In genomic region chr7:112450807-112451661, GRCh38 we compare ENCODE assay signal across 1 cellular context.
TF ChIP-seq lines count a peak whose summit lies in the region.

No MANE protein-coding gene starts in this region.

TF ChIP-seq in HEK293, 187 proteins besides CTCF, POLR2A, EP300 and RAD21 (continued from another document and continues in another):
- no peak; the same call in 1 of the 2 replicates for TF ChIP-seq REST (tag by site-specific recombination; IDR thresholded peaks at IDR 0.05)
- TF ChIP-seq ZNF645 (tag by site-specific recombination; IDR thresholded peaks at IDR 0.05): no peak
- no peak for TF ChIP-seq ATF2 (tag by site-specific recombination; IDR thresholded peaks at IDR 0.05; ENCODE audit: low read depth)
- no peak for TF ChIP-seq ZNF266 (tag by site-specific recombination; IDR thresholded peaks at IDR 0.05; ENCODE audit: low read depth)
- peak; percentile 65 for TF ChIP-seq ZNF341 (tag by site-specific recombination; IDR thresholded peaks at IDR 0.05; ENCODE audit: low read depth)
- TF ChIP-seq SETDB1 (IDR thresholded peaks at IDR 0.05; ENCODE audit: insufficient read length, low read length): no peak
- peak; percentile 77 for TF ChIP-seq ZBTB6 (tag by site-specific recombination; IDR thresholded peaks at IDR 0.05)
- no peak for TF ChIP-seq SCRT2 (tag by site-specific recombination; IDR thresholded peaks at IDR 0.05)
- peak; percentile 36 for TF ChIP-seq INSM2 (tag by site-specific recombination; IDR thresholded peaks at IDR 0.05)
- TF ChIP-seq ZBTB8A (tag by site-specific recombination; IDR thresholded peaks at IDR 0.05): peak; percentile 70
- no peak for TF ChIP-seq KLF9 (tag by site-specific recombination; IDR thresholded peaks at IDR 0.05; ENCODE audit: low read depth)
- no peak for TF ChIP-seq ZNF510 (tag by site-specific recombination; IDR thresholded peaks at IDR 0.05; ENCODE audit: insufficient replicate concordance)
- no peak for TF ChIP-seq GLI2 (tag by site-specific recombination; IDR thresholded peaks at IDR 0.05; ENCODE audit: borderline replicate concordance, low read depth)
- TF ChIP-seq ZXDB (tag by site-specific recombination; IDR thresholded peaks at IDR 0.05): peak; percentile 94
- peak; percentile 57 for TF ChIP-seq PRDM1 (tag by site-specific recombination; IDR thresholded peaks at IDR 0.05)
- TF ChIP-seq ZSCAN16 (tag by site-specific recombination; IDR thresholded peaks at IDR 0.05): no peak
- TF ChIP-seq ZNF776 (tag by site-specific recombination; IDR thresholded peaks at IDR 0.05; ENCODE audit: borderline replicate concordance): no peak
- peak; percentile 63; the same call in 1 of the 2 replicates for TF ChIP-seq KLF16 (tag by site-specific recombination; IDR thresholded peaks at IDR 0.05)
- no peak for TF ChIP-seq ZNF214 (tag by site-specific recombination; IDR thresholded peaks at IDR 0.05; ENCODE audit: borderline replicate concordance)
- no peak for TF ChIP-seq ZNF175 (tag by site-specific recombination; IDR thresholded peaks at IDR 0.05)
- peak; percentile 96 for TF ChIP-seq ZBTB20 (tag by site-specific recombination; IDR thresholded peaks at IDR 0.05)
- no peak for TF ChIP-seq ZNF148 (tag by site-specific recombination; IDR thresholded peaks at IDR 0.05; ENCODE audit: borderline replicate concordance)
- TF ChIP-seq ZNF513 (tag by site-specific recombination; IDR thresholded peaks at IDR 0.05): 0 out of 2 replicates have a peak, but pooled peaks have one; percentile 17
- TF ChIP-seq ZNF501 (tag by site-specific recombination; IDR thresholded peaks at IDR 0.05): peak; percentile 89
- TF ChIP-seq ZNF362 (tag by site-specific recombination; IDR thresholded peaks at IDR 0.05): no peak
- 0 out of 2 replicates have a peak, but pooled peaks have one; percentile 26 for TF ChIP-seq HOXD13 (CRISPR knock-in tag; IDR thresholded peaks at IDR 0.05; ENCODE audit: borderline replicate concordance)
- no peak for TF ChIP-seq ZNF747 (tag by site-specific recombination; IDR thresholded peaks at IDR 0.05)
- TF ChIP-seq PRDM4 (tag by site-specific recombination; IDR thresholded peaks at IDR 0.05): no peak
- TF ChIP-seq ZNF76 (tag by site-specific recombination; IDR thresholded peaks at IDR 0.05; ENCODE audit: borderline replicate concordance, low read depth): peak; percentile 98
- TF ChIP-seq SALL2 (tag by site-specific recombination; IDR thresholded peaks at IDR 0.05; ENCODE audit: borderline replicate concordance): no peak
- TF ChIP-seq GLI4 (tag by site-specific recombination; IDR thresholded peaks at IDR 0.05): 0 out of 2 replicates have a peak, but pooled peaks have one; percentile 52
- TF ChIP-seq ZNF324 (tag by site-specific recombination; IDR thresholded peaks at IDR 0.05): peak; percentile 73; the same call in 1 of the 2 replicates
- TF ChIP-seq ZNF529 (tag by site-specific recombination; IDR thresholded peaks at IDR 0.05; ENCODE audit: insufficient replicate concordance): no peak
- TF ChIP-seq ZNF174 (tag by site-specific recombination; IDR thresholded peaks at IDR 0.05): no peak
- no peak for TF ChIP-seq ELK4 (IDR thresholded peaks at IDR 0.05; ENCODE audit: borderline replicate concordance, low read depth, low read length)
- no peak for TF ChIP-seq ZNF654 (tag by site-specific recombination; IDR thresholded peaks at IDR 0.05; ENCODE audit: low read depth)
- TF ChIP-seq ZNF555 (tag by site-specific recombination; conservative IDR thresholded peaks at IDR 0.05): no peak
- TF ChIP-seq ZNF473 (tag by site-specific recombination; IDR thresholded peaks at IDR 0.05): no peak
- TF ChIP-seq ZNF223 (tag by site-specific recombination; IDR thresholded peaks at IDR 0.05): no peak
- no peak for TF ChIP-seq GFI1B (tag by site-specific recombination; IDR thresholded peaks at IDR 0.05)
- TF ChIP-seq YY1 (tag by site-specific recombination; IDR thresholded peaks at IDR 0.05): peak; percentile 73
- no peak for TF ChIP-seq AEBP2 (tag by site-specific recombination; IDR thresholded peaks at IDR 0.05; ENCODE audit: borderline replicate concordance)
